Comparison of ENCODE assay signal across 11 cellular contexts in the genomic region with DNA sequence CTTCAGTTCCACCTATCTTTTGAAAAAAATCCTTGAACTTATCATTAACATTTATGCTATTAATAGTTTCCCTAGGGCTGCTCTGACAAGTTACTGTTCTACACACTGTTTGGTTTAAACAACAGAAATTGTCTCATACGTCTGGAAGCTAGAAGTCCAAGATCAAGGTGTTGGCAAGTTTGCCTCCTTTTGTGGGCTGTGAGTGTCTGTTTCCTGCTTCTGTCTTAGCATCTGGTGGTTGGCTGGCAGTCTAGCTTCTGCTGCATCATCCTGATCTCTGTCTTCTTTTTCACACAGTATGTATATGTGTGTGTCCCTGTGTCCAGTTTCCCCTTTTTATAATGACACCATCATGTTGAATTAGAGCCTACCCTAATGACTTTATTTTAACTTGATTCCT.
"Had no signal": no experiment of that assay in that cellular context is flagged by ENCODE, and none has a peak within 500 bp of the region (broad histone marks: within the 10 kb centered on the region; RNA-seq: fewer than 3 reads in every experiment).

No MANE protein-coding gene starts in this region.

- DNase-seq: activated CD4-positive, alpha-beta memory T cell treated with anti-CD3 and anti-CD28 coated beads for 36 hours; activated CD4-positive, CD25-positive, alpha-beta regulatory T cell treated with anti-CD3 and anti-CD28 coated beads, Interleukin-2, amount 50 U/mL, for 72 hours; activated CD8-positive, alpha-beta memory T cell treated with anti-CD3 and anti-CD28 coated beads, Interleukin-2, amount 10 ng/mL, durations not matched to agents 7 days and 5 days; activated naive CD4-positive, alpha-beta T cell treated with anti-CD3 and anti-CD28 coated beads, Interleukin-2, amount 10 ng/mL, durations not matched to agents 7 days and 5 days; activated T-cell treated with anti-CD3 and anti-CD28 coated beads, Interleukin-2, amount 50 U/mL, for 1 hour; heart left ventricle; immature natural killer cell; mesendoderm; natural killer cell; occipital lobe had no signal

- H3K36me3 ChIP-seq: heart left ventricle, thoracic aorta had no signal

- H3K27ac ChIP-seq: heart left ventricle, thoracic aorta had no signal

- H3K4me3 ChIP-seq: heart left ventricle, thoracic aorta had no signal

- H3K9me3 ChIP-seq: heart left ventricle, thoracic aorta had no signal

- H3K27me3 ChIP-seq: heart left ventricle had no signal
